In the genomic region with DNA sequence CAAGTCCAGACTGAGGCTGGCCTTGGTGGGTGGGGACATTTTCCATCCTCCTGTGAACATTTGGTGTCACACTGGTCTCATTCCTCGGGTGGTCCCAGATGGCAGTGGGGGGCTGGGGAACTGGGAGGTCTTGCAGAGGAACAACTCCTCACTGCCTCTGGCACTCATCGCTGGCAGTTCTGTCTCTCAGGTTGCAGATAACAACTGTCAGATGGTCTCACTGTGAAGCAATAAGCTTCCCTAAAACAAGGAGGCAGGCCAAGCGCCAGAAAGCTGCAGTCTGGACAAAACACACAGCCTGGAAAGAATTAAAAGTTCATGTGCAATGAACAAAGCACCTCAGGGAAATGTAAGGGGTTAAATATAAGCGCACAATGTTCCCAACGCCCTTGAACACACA, we compare ENCODE assay signal across 1 cellular context.
TF ChIP-seq lines count a peak whose summit lies in the region.

No MANE protein-coding gene starts in this region.

TF ChIP-seq in HCT116, 20 proteins besides CTCF, POLR2A, EP300 and RAD21 (continued from another document):
- TF ChIP-seq, protein P1, sequence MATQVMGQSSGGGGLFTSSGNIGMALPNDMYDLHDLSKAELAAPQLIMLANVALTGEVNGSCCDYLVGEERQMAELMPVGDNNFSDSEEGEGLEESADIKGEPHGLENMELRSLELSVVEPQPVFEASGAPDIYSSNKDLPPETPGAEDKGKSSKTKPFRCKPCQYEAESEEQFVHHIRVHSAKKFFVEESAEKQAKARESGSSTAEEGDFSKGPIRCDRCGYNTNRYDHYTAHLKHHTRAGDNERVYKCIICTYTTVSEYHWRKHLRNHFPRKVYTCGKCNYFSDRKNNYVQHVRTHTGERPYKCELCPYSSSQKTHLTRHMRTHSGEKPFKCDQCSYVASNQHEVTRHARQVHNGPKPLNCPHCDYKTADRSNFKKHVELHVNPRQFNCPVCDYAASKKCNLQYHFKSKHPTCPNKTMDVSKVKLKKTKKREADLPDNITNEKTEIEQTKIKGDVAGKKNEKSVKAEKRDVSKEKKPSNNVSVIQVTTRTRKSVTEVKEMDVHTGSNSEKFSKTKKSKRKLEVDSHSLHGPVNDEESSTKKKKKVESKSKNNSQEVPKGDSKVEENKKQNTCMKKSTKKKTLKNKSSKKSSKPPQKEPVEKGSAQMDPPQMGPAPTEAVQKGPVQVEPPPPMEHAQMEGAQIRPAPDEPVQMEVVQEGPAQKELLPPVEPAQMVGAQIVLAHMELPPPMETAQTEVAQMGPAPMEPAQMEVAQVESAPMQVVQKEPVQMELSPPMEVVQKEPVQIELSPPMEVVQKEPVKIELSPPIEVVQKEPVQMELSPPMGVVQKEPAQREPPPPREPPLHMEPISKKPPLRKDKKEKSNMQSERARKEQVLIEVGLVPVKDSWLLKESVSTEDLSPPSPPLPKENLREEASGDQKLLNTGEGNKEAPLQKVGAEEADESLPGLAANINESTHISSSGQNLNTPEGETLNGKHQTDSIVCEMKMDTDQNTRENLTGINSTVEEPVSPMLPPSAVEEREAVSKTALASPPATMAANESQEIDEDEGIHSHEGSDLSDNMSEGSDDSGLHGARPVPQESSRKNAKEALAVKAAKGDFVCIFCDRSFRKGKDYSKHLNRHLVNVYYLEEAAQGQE (IDR thresholded peaks at IDR 0.05; ENCODE audit: low read depth): no peak
- TF ChIP-seq SP1 (IDR thresholded peaks at IDR 0.05; ENCODE audit: low read depth) (no peak), EGR1 (IDR thresholded peaks at IDR 0.05; ENCODE audit: low read depth) (no peak), CEBPB (IDR thresholded peaks at IDR 0.05; ENCODE audit: low read depth) (no peak), SRF (IDR thresholded peaks at IDR 0.05; ENCODE audit: low read depth) (no peak), SIN3A (IDR thresholded peaks at IDR 0.05; ENCODE audit: low read depth) (no peak), EZH2 (IDR thresholded peaks at IDR 0.05) (no peak), CBX3 (IDR thresholded peaks at IDR 0.05; ENCODE audit: low read depth) (no peak), POLR2AphosphoS5 (IDR thresholded peaks at IDR 0.05; ENCODE audit: low read depth, low read length) (no peak)
- TF ChIP-seq, protein P2, sequence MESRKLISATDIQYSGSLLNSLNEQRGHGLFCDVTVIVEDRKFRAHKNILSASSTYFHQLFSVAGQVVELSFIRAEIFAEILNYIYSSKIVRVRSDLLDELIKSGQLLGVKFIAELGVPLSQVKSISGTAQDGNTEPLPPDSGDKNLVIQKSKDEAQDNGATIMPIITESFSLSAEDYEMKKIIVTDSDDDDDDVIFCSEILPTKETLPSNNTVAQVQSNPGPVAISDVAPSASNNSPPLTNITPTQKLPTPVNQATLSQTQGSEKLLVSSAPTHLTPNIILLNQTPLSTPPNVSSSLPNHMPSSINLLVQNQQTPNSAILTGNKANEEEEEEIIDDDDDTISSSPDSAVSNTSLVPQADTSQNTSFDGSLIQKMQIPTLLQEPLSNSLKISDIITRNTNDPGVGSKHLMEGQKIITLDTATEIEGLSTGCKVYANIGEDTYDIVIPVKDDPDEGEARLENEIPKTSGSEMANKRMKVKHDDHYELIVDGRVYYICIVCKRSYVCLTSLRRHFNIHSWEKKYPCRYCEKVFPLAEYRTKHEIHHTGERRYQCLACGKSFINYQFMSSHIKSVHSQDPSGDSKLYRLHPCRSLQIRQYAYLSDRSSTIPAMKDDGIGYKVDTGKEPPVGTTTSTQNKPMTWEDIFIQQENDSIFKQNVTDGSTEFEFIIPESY (IDR thresholded peaks at IDR 0.05; ENCODE audit: extremely low read depth, insufficient replicate concordance, low read length): no peak
